In the genomic region with DNA sequence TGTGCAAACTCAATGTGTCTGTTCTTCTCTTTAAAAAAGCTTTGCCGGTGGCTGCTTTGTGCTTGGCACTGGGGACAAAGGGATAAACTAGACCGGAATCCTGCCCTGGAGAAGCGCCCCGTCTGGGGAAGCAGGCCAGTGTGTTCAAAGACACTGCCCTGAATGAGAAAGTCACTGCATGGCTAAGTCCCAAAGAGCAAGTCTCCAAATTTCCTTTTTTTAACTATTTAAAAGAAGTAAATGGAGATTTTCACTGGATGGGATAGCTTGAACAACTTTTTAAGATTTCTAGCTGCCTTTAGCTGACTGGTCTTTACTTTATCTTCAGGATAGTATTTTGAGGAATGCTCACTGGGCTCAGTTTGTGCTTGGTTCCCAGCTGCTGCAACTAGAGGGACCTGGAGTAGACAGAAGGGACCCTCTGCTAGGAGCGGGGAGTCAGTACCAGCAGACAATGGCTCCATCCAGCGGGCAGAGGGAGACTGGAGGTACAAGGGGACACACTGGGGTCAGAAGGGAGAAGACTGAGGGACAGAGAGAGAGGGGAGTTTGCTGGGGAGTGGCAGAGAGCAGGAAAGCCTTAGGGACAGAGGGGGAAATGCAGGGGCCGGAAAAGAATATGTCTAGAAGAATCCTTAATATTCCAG, we compare ENCODE assay signal across 9 cellular contexts. TPM values are rescaled to one million over a fixed set of nuclear protein-coding genes. Genes with fewer than 3 reads are reported as not detected.
DNase-seq lines count a peak whose midpoint lies in the region; ATAC-seq and TF ChIP-seq lines count a peak whose summit lies in the region.
"Had no signal": no experiment of that assay in that cellular context is flagged by ENCODE, and none has a peak within 500 bp of the region (broad histone marks: within the 10 kb centered on the region; RNA-seq: fewer than 3 reads in every experiment).

No MANE protein-coding gene starts in this region.

- H3K4me1 Mint-ChIP-seq in Calu3 (ENCODE audit: low read depth, unreplicated experiment): no peaks in the 10 kb centered on the region

- TF ChIP-seq RAD21 in Ishikawa (IDR thresholded peaks at IDR 0.05; ENCODE audit: low read depth): peak; percentile 54

- BruUV-seq in Calu3 (replicated peaks; lab: Mats Ljungman, UMichigan): no TSS peak

- in situ Hi-C loops in brain microvascular endothelial cell (cut with HindIII; ENCODE audit: low pct_ligation_motif_present, low sequenced_read_pairs): no loop called here

- H3K4me3 ChIP-seq in AG09309 (ENCODE audit: control insufficient read depth, low read depth, low read length) (no peak overlapping the region), brain microvascular endothelial cell (ENCODE audit: low read depth, low read length) (no peak overlapping the region)

- no peaks in the 10 kb centered on the region for H3K36me3 ChIP-seq in brain microvascular endothelial cell (replicated peaks)

- ATAC-seq in GM21786 (IDR thresholded peaks at IDR 0.05; ENCODE audit: unreplicated experiment): no peak
- ATAC-seq: T-helper 17 cell had no signal

- H3K9me3 Mint-ChIP-seq in Calu3 (ENCODE audit: low read depth, unreplicated experiment): no peaks in the 10 kb centered on the region

- H3K27me3 ChIP-seq in brain microvascular endothelial cell (replicated peaks): no peaks in the 10 kb centered on the region

- TF ChIP-seq EP300 in Ishikawa (IDR thresholded peaks at IDR 0.05; ENCODE audit: borderline replicate concordance): no peak

- peak; percentile 37 for TF ChIP-seq CTCF in AG09309 (IDR thresholded peaks at IDR 0.05; ENCODE audit: control insufficient read depth, insufficient read depth, low read depth, low read length, missing control alignments)
- TF ChIP-seq CTCF in brain microvascular endothelial cell (IDR thresholded peaks at IDR 0.05; ENCODE audit: low read depth, low read length, missing control alignments): peak; percentile 72
- TF ChIP-seq CTCF in Calu3 (IDR thresholded peaks at IDR 0.05; ENCODE audit: unreplicated experiment): no peak

- H3K27me3 Mint-ChIP-seq in Calu3 (ENCODE audit: unreplicated experiment): peaks cover 11% of the 10 kb centered on the region

- H3K36me3 Mint-ChIP-seq in Calu3 (ENCODE audit: insufficient read depth, unreplicated experiment): no peaks in the 10 kb centered on the region

- no peak overlapping the region for H3K4me3 Mint-ChIP-seq in Calu3 (ENCODE audit: low read depth, unreplicated experiment)
- H3K4me3 Mint-ChIP-seq: T-helper 17 cell had no signal

- no peak overlapping the region for H3K27ac ChIP-seq in brain microvascular endothelial cell

- intact Hi-C loops in Calu3 (cut with micrococcal nuclease; ENCODE audit: unreplicated experiment): no loop called here

- CTCF ChIA-PET in Calu3 (lab: Charles Lee): interaction anchor here (1.4 kb wide), 1 partner anchor 81 kb away, joined by 3 read pairs; no protein-coding TSS in a partner anchor

- no peak overlapping the region for H3K27ac Mint-ChIP-seq in Calu3 (ENCODE audit: unreplicated experiment)

- DNase-seq in AG09309 (ENCODE audit: low read depth): no peak
- no peak for DNase-seq in brain microvascular endothelial cell
- peak; percentile 56 for DNase-seq in left kidney (ENCODE audit: low read depth, low spot score)
- DNase-seq in NCI-H510A (lab: John Stamatoyannopoulos, UW): no peak
- no peak for DNase-seq in stimulated activated naive CD4-positive, alpha-beta T cell (lab: John Stamatoyannopoulos, UW)
- no peak for DNase-seq in Calu3
- DNase-seq: T-helper 17 cell had no signal

TF ChIP-seq in Ishikawa, 13 proteins besides CTCF, POLR2A, EP300 and RAD21:
- TF ChIP-seq EGR1 (IDR thresholded peaks at IDR 0.05): no peak
- TF ChIP-seq CEBPB (IDR thresholded peaks at IDR 0.05): no peak
- no peak for TF ChIP-seq ZBTB7A (IDR thresholded peaks at IDR 0.05; ENCODE audit: low read depth)
- no peak for TF ChIP-seq TEAD4 (IDR thresholded peaks at IDR 0.05)
- TF ChIP-seq, protein P1, sequence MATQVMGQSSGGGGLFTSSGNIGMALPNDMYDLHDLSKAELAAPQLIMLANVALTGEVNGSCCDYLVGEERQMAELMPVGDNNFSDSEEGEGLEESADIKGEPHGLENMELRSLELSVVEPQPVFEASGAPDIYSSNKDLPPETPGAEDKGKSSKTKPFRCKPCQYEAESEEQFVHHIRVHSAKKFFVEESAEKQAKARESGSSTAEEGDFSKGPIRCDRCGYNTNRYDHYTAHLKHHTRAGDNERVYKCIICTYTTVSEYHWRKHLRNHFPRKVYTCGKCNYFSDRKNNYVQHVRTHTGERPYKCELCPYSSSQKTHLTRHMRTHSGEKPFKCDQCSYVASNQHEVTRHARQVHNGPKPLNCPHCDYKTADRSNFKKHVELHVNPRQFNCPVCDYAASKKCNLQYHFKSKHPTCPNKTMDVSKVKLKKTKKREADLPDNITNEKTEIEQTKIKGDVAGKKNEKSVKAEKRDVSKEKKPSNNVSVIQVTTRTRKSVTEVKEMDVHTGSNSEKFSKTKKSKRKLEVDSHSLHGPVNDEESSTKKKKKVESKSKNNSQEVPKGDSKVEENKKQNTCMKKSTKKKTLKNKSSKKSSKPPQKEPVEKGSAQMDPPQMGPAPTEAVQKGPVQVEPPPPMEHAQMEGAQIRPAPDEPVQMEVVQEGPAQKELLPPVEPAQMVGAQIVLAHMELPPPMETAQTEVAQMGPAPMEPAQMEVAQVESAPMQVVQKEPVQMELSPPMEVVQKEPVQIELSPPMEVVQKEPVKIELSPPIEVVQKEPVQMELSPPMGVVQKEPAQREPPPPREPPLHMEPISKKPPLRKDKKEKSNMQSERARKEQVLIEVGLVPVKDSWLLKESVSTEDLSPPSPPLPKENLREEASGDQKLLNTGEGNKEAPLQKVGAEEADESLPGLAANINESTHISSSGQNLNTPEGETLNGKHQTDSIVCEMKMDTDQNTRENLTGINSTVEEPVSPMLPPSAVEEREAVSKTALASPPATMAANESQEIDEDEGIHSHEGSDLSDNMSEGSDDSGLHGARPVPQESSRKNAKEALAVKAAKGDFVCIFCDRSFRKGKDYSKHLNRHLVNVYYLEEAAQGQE (IDR thresholded peaks at IDR 0.05; ENCODE audit: low read depth): no peak
- TF ChIP-seq CREB1 (IDR thresholded peaks at IDR 0.05; ENCODE audit: low read depth): no peak
- TF ChIP-seq, protein P2, sequence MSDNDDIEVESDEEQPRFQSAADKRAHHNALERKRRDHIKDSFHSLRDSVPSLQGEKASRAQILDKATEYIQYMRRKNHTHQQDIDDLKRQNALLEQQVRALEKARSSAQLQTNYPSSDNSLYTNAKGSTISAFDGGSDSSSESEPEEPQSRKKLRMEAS (IDR thresholded peaks at IDR 0.05): no peak
- no peak for TF ChIP-seq FOXM1 (IDR thresholded peaks at IDR 0.05; ENCODE audit: borderline replicate concordance, low read depth)
- TF ChIP-seq, protein P3, sequence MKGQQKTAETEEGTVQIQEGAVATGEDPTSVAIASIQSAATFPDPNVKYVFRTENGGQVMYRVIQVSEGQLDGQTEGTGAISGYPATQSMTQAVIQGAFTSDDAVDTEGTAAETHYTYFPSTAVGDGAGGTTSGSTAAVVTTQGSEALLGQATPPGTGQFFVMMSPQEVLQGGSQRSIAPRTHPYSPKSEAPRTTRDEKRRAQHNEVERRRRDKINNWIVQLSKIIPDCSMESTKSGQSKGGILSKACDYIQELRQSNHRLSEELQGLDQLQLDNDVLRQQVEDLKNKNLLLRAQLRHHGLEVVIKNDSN (IDR thresholded peaks at IDR 0.05): no peak

RNA-seq across cellular contexts. Expression of a gene that starts 22.2 kb away (rescaled TPM):
- 19.9 and 21.0 TPM in 2 replicates for total RNA-seq in Calu3 (2022)

RNA-seq across cellular contexts. Expression of a gene that starts 55.4 kb away (rescaled TPM):
- total RNA-seq in Calu3 (2022): 49.0 and 56.1 TPM in 2 replicates
- total RNA-seq: T-helper 17 cell had no signal
